Comparison of ENCODE assay signal across 24 cellular contexts in genomic region chr5:174281089-174281488, GRCh38.
"Had no signal": no experiment of that assay in that cellular context is flagged by ENCODE, and none has a peak within 500 bp of the region (broad histone marks: within the 10 kb centered on the region; RNA-seq: fewer than 3 reads in every experiment).

No MANE protein-coding gene starts in this region.

- ATAC-seq: effector memory CD8-positive, alpha-beta T cell; esophagus mucosa; foreskin keratinocyte; gastroesophageal sphincter; heart left ventricle; left cardiac atrium; left lung; left ventricle myocardium superior; lower lobe of right lung; naive thymus-derived CD4-positive, alpha-beta T cell; natural killer cell had no signal

- H3K36me3 ChIP-seq: colonic mucosa, gastroesophageal sphincter, heart left ventricle, left lung, lower lobe of right lung had no signal

- DNase-seq: colonic mucosa; cortex of kidney; effector CD8-positive, alpha-beta T cell; effector memory CD8-positive, alpha-beta T cell; endodermal cell; erythroblast; foreskin keratinocyte; heart left ventricle; hypothalamus; immature natural killer cell; left cardiac atrium; left lung; left ventricle myocardium superior; lower lobe of right lung; mesenchymal stem cell; naive thymus-derived CD4-positive, alpha-beta T cell; natural killer cell had no signal

- H3K4me3 ChIP-seq: colonic mucosa, gastroesophageal sphincter, heart left ventricle, hepatocyte, left lung, lower lobe of right lung had no signal

- H3K27ac ChIP-seq: colonic mucosa, epithelial cell of prostate, foreskin keratinocyte, gastroesophageal sphincter, heart left ventricle, hepatocyte, left lung, lower lobe of right lung had no signal

- H3K9me3 ChIP-seq: colonic mucosa, heart left ventricle, left lung, lower lobe of right lung had no signal

- H3K79me2 ChIP-seq: hepatocyte had no signal

- H3K4me2 ChIP-seq: hepatocyte had no signal

- FAIRE-seq: endometrium, frontal cortex, keratinocyte had no signal

- H3K27me3 ChIP-seq: colonic mucosa, foreskin keratinocyte, hepatocyte had no signal

- H3K4me1 ChIP-seq: colonic mucosa, foreskin keratinocyte, gastroesophageal sphincter, heart left ventricle, left lung, lower lobe of right lung had no signal

- H2AFZ ChIP-seq: hepatocyte had no signal
